ENCODE assay signal across 10 cellular contexts in genomic region chr18:21443776-21444464, GRCh38.
A peak's percentile ranks its signal among the peaks of the same experiment; 100 is the strongest.
DNase-seq lines count a peak whose midpoint lies in the region; ATAC-seq, FAIRE-seq and TF ChIP-seq lines count a peak whose summit lies in the region.
"Had no signal": no experiment of that assay in that cellular context is flagged by ENCODE, and none has a peak within 500 bp of the region (broad histone marks: within the 10 kb centered on the region; RNA-seq: fewer than 3 reads in every experiment).

No MANE protein-coding gene starts in this region.

- H3K4me3 Mint-ChIP-seq in nephron progenitor cell = no peak overlapping the region
- H3K4me3 Mint-ChIP-seq: B cell; CD4-positive, alpha-beta memory T cell had no signal

- H3K27me3 Mint-ChIP-seq in nephron progenitor cell (ENCODE audit: low read depth, poor library complexity) = no peaks in the 10 kb centered on the region

- peak overlapping the region; percentile 48 for H3K27ac Mint-ChIP-seq in nephron progenitor cell
- H3K27ac Mint-ChIP-seq: B cell had no signal

- peaks cover 6% of the 10 kb centered on the region for H3K4me1 Mint-ChIP-seq in nephron progenitor cell
- H3K4me1 Mint-ChIP-seq: B cell; CD4-positive, alpha-beta memory T cell had no signal

- no peaks in the 10 kb centered on the region for H3K9me3 Mint-ChIP-seq in nephron progenitor cell
- H3K9me3 Mint-ChIP-seq: CD4-positive, alpha-beta memory T cell had no signal

- TF ChIP-seq CTCF in D721Med (IDR thresholded peaks at IDR 0.05; ENCODE audit: insufficient read depth, missing control alignments) (no peak), nephron progenitor cell (IDR thresholded peaks at IDR 0.05) (no peak)

- ATAC-seq in GM18519 (IDR thresholded peaks at IDR 0.05; ENCODE audit: low FRiP score, unreplicated experiment) = no peak

- DNase-seq in D721Med (ENCODE audit: insufficient read length, low spot score) = no peak
- DNase-seq in dermis blood vessel endothelial cell = peak; percentile 20
- DNase-seq in nephron progenitor cell = no peak
- DNase-seq in stromal cell of bone marrow (ENCODE audit: low read depth) = peak; percentile 33
- DNase-seq in stimulated activated CD4-positive, alpha-beta T cell treated with anti-CD3 and anti-CD28 coated beads, Interleukin-4, amount 100 ng/mL, for 24 hours = no peak
- DNase-seq in retina = no peak
- DNase-seq: CD4-positive, alpha-beta memory T cell; SIG-M5 had no signal

- H3K36me3 Mint-ChIP-seq in nephron progenitor cell (ENCODE audit: low read depth) = peaks cover 64% of the 10 kb centered on the region
- H3K36me3 Mint-ChIP-seq: CD4-positive, alpha-beta memory T cell had no signal

- FAIRE-seq in D721Med (lab: Jason Lieb, UNC) = peak; percentile 16

Comparison
In these comparisons a context has a peak if more than half of its experiments do, and no peak if none do; other contexts are left out.
1. DNase-seq: peak in dermis blood vessel endothelial cell (single experiment) and stromal cell of bone marrow (single experiment); none in D721Med (single experiment), nephron progenitor cell (single experiment), stimulated activated CD4-positive, alpha-beta T cell treated with anti-CD3 and anti-CD28 coated beads, Interleukin-4, amount 100 ng/mL, for 24 hours (single experiment) and retina (single experiment).